In genomic region chr1:112958236-112958635, GRCh38 we compare ENCODE assay signal across 8 cellular contexts. TPM values are rescaled to one million over a fixed set of nuclear protein-coding genes. Genes with fewer than 3 reads are reported as not detected.
DNase-seq lines count a peak whose midpoint lies in the region; ATAC-seq, FAIRE-seq and TF ChIP-seq lines count a peak whose summit lies in the region.
"Not testable (repeated sequence)": the region's sequence is repeated elsewhere in the genome, so short reads cannot be mapped to it uniquely, and the experiment has no call there.

No MANE protein-coding gene starts in this region.

- H2AFZ ChIP-seq in Loucy (ENCODE audit: low read length); endothelial cell of umbilical vein (ENCODE audit: low read depth, low read length): not testable (repeated sequence)

- H3K27me3 ChIP-seq in GM06990 (replicated peaks; ENCODE audit: control insufficient read depth, insufficient read depth, low read length); Loucy (ENCODE audit: insufficient read depth, low read length, poor library complexity, severe bottlenecking); ascending aorta; endothelial cell of umbilical vein (ENCODE audit: control insufficient read depth in 2 of 2, insufficient read depth in 2 of 2, low read length in 2 of 2); kidney epithelial cell (ENCODE audit: control insufficient read depth, insufficient read depth, low read length): not testable (repeated sequence)

- H3K4me3 ChIP-seq in GM06990 (replicated peaks; ENCODE audit: low read depth, low read length) = peak overlapping the region; percentile 98
- peak overlapping the region; percentile 100 for H3K4me3 ChIP-seq in Loucy (ENCODE audit: low read length, poor library complexity, severe bottlenecking)
- peak overlapping the region; percentile 71 to 88 for H3K4me3 ChIP-seq in ascending aorta
- peak overlapping the region; percentile 91 to 97 (median 95) for H3K4me3 ChIP-seq in endothelial cell of umbilical vein (replicated peaks in 1 of 3; ENCODE audit: insufficient read depth in 1 of 3, low read depth in 1 of 3, low read length in 3 of 3)
- peak overlapping the region; percentile 76 for H3K4me3 ChIP-seq in kidney epithelial cell (ENCODE audit: low read depth, low read length)
- H3K4me3 ChIP-seq in retinal pigment epithelial cell (ENCODE audit: low read length) = peak overlapping the region; percentile 85

- not testable (repeated sequence) for H3K9me1 ChIP-seq in endothelial cell of umbilical vein (replicated peaks; ENCODE audit: control insufficient read depth, extremely low read depth, insufficient read depth, low read length)

- intact Hi-C loops in ascending aorta (cut with DNase I) = loop anchor here (5.0 to 10.0 kb wide), 4 partner anchors 117 to 969 kb away; partner anchors contain the start of genes AP4B1, DCLRE1B, HIPK1 and LRIG2
- intact Hi-C loops in endothelial cell of umbilical vein (cut with micrococcal nuclease) = loop anchor here (5.0 kb wide), 3 partner anchors 91 to 566 kb away; no protein-coding TSS in a partner anchor

- peaks cover 39% of the 10 kb centered on the region for H3K4me1 ChIP-seq in Loucy (ENCODE audit: insufficient read depth, low read length, poor library complexity, severe bottlenecking)
- peaks cover 0 to 17% of the 10 kb centered on the region in 2 donors for H3K4me1 ChIP-seq in ascending aorta
- peaks cover 30% of the 10 kb centered on the region for H3K4me1 ChIP-seq in endothelial cell of umbilical vein (ENCODE audit: control insufficient read depth, extremely low read depth, insufficient read depth, low read length)

- H4K20me1 ChIP-seq in Loucy (ENCODE audit: insufficient read depth, low read length, poor library complexity, severe bottlenecking) = peaks cover 27% of the 10 kb centered on the region
- H4K20me1 ChIP-seq in endothelial cell of umbilical vein (replicated peaks; ENCODE audit: control insufficient read depth, extremely low read depth, insufficient read depth, low read length) = not testable (repeated sequence)

- not testable (repeated sequence) for BruUV-seq in endothelial cell of umbilical vein (replicated peaks; lab: Mats Ljungman, UMichigan)

- peaks cover 34% of the 10 kb centered on the region for H3K4me1 Mint-ChIP-seq in WTC11
- peaks cover 26% of the 10 kb centered on the region for H3K4me1 Mint-ChIP-seq in type B pancreatic cell (ENCODE audit: unreplicated experiment)

- not testable (repeated sequence) for TF ChIP-seq CTCF in GM06990 (IDR thresholded peaks at IDR 0.05; ENCODE audit: insufficient read depth, low read length, poor library complexity, severe bottlenecking); Loucy (conservative IDR thresholded peaks at IDR 0.05; ENCODE audit: low read length); WTC11 (IDR thresholded peaks at IDR 0.05); ascending aorta (IDR thresholded peaks at IDR 0.05); endothelial cell of umbilical vein (IDR thresholded peaks at IDR 0.05; ENCODE audit: extremely low read depth in 1 of 2, insufficient read depth in 1 of 2, low read depth in 1 of 2, low read length in 2 of 2); kidney epithelial cell (IDR thresholded peaks at IDR 0.05; ENCODE audit: insufficient read depth, low read length, poor library complexity, severe bottlenecking); retinal pigment epithelial cell (conservative IDR thresholded peaks at IDR 0.05; ENCODE audit: low read depth, low read length); type B pancreatic cell (conservative IDR thresholded peaks at IDR 0.05)

- CTCF ChIA-PET in WTC11 (lab: Charles Lee) = interaction anchor here (1.0 to 2.6 kb wide), 2 partner anchors 42 to 84 kb away, joined by 4 to 33 read pairs; no protein-coding TSS in a partner anchor
- CTCF ChIA-PET in endothelial cell of umbilical vein (lab: Charles Lee) = interaction anchor here (0.8 to 1.2 kb wide), 2 partner anchors 41 to 114 kb away, joined by 4 to 6 read pairs; partner anchors contain the start of gene LRIG2

- H3K27me3 Mint-ChIP-seq in WTC11 (ENCODE audit: low read depth); type B pancreatic cell: not testable (repeated sequence)

- H3K9me3 ChIP-seq in Loucy (ENCODE audit: insufficient read depth, low read depth, low read length); ascending aorta; endothelial cell of umbilical vein (replicated peaks; ENCODE audit: control insufficient read depth, insufficient read depth, low read length): not testable (repeated sequence)

- H3K9ac ChIP-seq in Loucy (ENCODE audit: low read depth, low read length, poor library complexity, severe bottlenecking) = peak overlapping the region; percentile 95
- H3K9ac ChIP-seq in endothelial cell of umbilical vein (replicated peaks; ENCODE audit: extremely low read depth, insufficient read depth, low read length) = not testable (repeated sequence)

- peak; percentile 33 for FAIRE-seq in endothelial cell of umbilical vein (lab: Jason Lieb, UNC)

- peak overlapping the region in 1 of 2 donors; percentile 94 for H3K27ac ChIP-seq in ascending aorta
- peak overlapping the region; percentile 89 for H3K27ac ChIP-seq in endothelial cell of umbilical vein (ENCODE audit: insufficient read depth, low read depth, low read length)

- peaks cover 43% of the 10 kb centered on the region for H3K36me3 Mint-ChIP-seq in WTC11
- H3K36me3 Mint-ChIP-seq in type B pancreatic cell = peaks cover 23% of the 10 kb centered on the region

- H3K36me3 ChIP-seq in GM06990 (ENCODE audit: control insufficient read depth, insufficient read depth, low read length); Loucy (ENCODE audit: insufficient read depth, low read length); ascending aorta; endothelial cell of umbilical vein (ENCODE audit: control insufficient read depth in 2 of 2, extremely low read depth in 1 of 2, insufficient read depth in 2 of 2, low read length in 2 of 2); kidney epithelial cell (ENCODE audit: control insufficient read depth, insufficient read depth, low read length): not testable (repeated sequence)

- not testable (repeated sequence) for TF ChIP-seq POLR2A in endothelial cell of umbilical vein (IDR thresholded peaks at IDR 0.05; ENCODE audit: low read depth, low read length)

- H3K4me3 Mint-ChIP-seq in WTC11 (peak overlapping the region; percentile 96), type B pancreatic cell (peak overlapping the region; percentile 99)

- not testable (repeated sequence) for H3K9me3 Mint-ChIP-seq in WTC11, type B pancreatic cell

- not testable (repeated sequence) for H3K9me2 ChIP-seq in Loucy (replicated peaks; ENCODE audit: low read depth, low read length)

- DNase-seq in GM06990 (ENCODE audit: extremely low read depth, insufficient read length); WTC11 (ENCODE audit: low spot score); ascending aorta (ENCODE audit: low spot score in 2 of 2); endothelial cell of umbilical vein (ENCODE audit: low read depth, low spot score); kidney epithelial cell (ENCODE audit: low read depth); retinal pigment epithelial cell (ENCODE audit: low read depth); type B pancreatic cell (ENCODE audit: extremely low spot score, unreplicated experiment): not testable (repeated sequence)

- dilution Hi-C loops in endothelial cell of umbilical vein (cut with MboI; ENCODE audit: extremely low pct_ligation_motif_present, low sequenced_read_pairs) = not testable (repeated sequence)

- H3K4me2 ChIP-seq in Loucy (ENCODE audit: low read depth, low read length, poor library complexity, severe bottlenecking) (peak overlapping the region; percentile 85), endothelial cell of umbilical vein (ENCODE audit: insufficient read depth, low read length) (peak overlapping the region; percentile 99)

- H3K27ac Mint-ChIP-seq in WTC11 = peak overlapping the region; percentile 97
- H3K27ac Mint-ChIP-seq in type B pancreatic cell = not testable (repeated sequence)

- H3K79me2 ChIP-seq in Loucy (ENCODE audit: insufficient read depth, low read length) (peaks cover 52% of the 10 kb centered on the region), endothelial cell of umbilical vein (ENCODE audit: control insufficient read depth, insufficient read depth, low read length) (peaks cover 86% of the 10 kb centered on the region)

- not testable (repeated sequence) for H3F3A ChIP-seq in Loucy (ENCODE audit: low read depth)

- not testable (repeated sequence) for ATAC-seq in WTC11

- POLR2A ChIA-PET in WTC11 (lab: Charles Lee) = interaction anchor here (2.6 kb wide), 1 partner anchor 85 kb away, joined by 23 read pairs; no protein-coding TSS in a partner anchor
- POLR2A ChIA-PET in endothelial cell of umbilical vein (lab: Charles Lee) = interaction anchor here (0.7 kb wide), 1 partner anchor 16 kb away, joined by 6 read pairs; no protein-coding TSS in a partner anchor

TF ChIP-seq in WTC11, 78 proteins besides CTCF, POLR2A, EP300 and RAD21:
- 0 out of 2 replicates have a peak, but pooled peaks have one; percentile 23 for TF ChIP-seq ZNF121 (CRISPR knock-in tag; IDR thresholded peaks at IDR 0.05)
TF ChIP-seq in WTC11: peak in this region for 1; not testable (repeated sequence) for 77.

RNA-seq across cellular contexts. Expression of gene SLC16A1, which starts 2.2 kb away (rescaled TPM):
- total RNA-seq in WTC11 (2021) = 328 to 381 TPM (median 374 TPM) in 3 replicates
- total RNA-seq in ascending aorta = 31.8 TPM
- total RNA-seq in endothelial cell of umbilical vein = 117 and 148 TPM in 2 replicates
- 162 and 188 TPM in 2 replicates for polyA plus RNA-seq in endothelial cell of umbilical vein
- 67.0 and 69.4 TPM in 2 replicates for polyA plus RNA-seq in endothelial cell of umbilical vein (2011; cell fraction: cytosol; rRNA removed)
- polyA plus RNA-seq in endothelial cell of umbilical vein (2011; cell fraction: nucleus; rRNA removed) = 78.3 and 86.0 TPM in 2 replicates
- 161 and 167 TPM in 2 replicates for polyA plus RNA-seq in endothelial cell of umbilical vein (2012)
- polyA minus RNA-seq in endothelial cell of umbilical vein = 680 and 711 TPM in 2 replicates
- 165 TPM for polyA minus RNA-seq in endothelial cell of umbilical vein (2011; cell fraction: cytosol; rRNA and poly(A)+ RNA removed)
- 113 and 130 TPM in 2 replicates for polyA minus RNA-seq in endothelial cell of umbilical vein (2011; cell fraction: nucleus; rRNA and poly(A)+ RNA removed)
- total RNA-seq in kidney epithelial cell = 73.3 and 93.6 TPM in 2 replicates
- total RNA-seq in type B pancreatic cell (ENCODE audit: low replicate concordance) = 52.2 and 79.3 TPM in 2 replicates
